In the genomic region with DNA sequence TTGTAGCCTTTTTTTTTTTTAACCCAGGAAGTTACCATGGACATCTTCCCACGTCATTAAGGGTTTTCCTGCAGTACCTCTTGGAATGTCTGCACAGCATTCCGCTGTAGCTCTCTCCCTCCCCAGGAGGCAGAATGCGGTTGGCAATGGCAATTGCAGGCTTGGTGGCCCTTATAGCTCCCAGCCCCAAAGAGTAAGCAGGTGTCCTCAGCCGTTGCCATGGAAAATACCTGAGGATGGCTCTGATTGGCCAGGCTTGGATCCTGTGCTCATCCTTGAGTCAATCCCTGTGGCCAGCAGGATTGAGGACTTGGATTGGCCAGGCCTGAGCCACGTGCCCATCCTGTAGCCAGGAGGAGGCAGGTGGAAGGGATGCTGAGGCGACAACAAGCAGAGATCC, we compare ENCODE assay signal across 1 cellular context.
TF ChIP-seq lines count a peak whose summit lies in the region.

No MANE protein-coding gene starts in this region.

TF ChIP-seq in IMR-90, 13 proteins besides CTCF, POLR2A, EP300 and RAD21:
- TF ChIP-seq USF2 (IDR thresholded peaks at IDR 0.05; ENCODE audit: low read depth, low read length) (peak; percentile 73), MAZ (IDR thresholded peaks at IDR 0.05; ENCODE audit: borderline replicate concordance, low read depth, low read length) (no peak), SMC3 (IDR thresholded peaks at IDR 0.05; ENCODE audit: low read depth, low read length) (no peak)
